1 cellular context compared by ENCODE assay signal in the genomic region with DNA sequence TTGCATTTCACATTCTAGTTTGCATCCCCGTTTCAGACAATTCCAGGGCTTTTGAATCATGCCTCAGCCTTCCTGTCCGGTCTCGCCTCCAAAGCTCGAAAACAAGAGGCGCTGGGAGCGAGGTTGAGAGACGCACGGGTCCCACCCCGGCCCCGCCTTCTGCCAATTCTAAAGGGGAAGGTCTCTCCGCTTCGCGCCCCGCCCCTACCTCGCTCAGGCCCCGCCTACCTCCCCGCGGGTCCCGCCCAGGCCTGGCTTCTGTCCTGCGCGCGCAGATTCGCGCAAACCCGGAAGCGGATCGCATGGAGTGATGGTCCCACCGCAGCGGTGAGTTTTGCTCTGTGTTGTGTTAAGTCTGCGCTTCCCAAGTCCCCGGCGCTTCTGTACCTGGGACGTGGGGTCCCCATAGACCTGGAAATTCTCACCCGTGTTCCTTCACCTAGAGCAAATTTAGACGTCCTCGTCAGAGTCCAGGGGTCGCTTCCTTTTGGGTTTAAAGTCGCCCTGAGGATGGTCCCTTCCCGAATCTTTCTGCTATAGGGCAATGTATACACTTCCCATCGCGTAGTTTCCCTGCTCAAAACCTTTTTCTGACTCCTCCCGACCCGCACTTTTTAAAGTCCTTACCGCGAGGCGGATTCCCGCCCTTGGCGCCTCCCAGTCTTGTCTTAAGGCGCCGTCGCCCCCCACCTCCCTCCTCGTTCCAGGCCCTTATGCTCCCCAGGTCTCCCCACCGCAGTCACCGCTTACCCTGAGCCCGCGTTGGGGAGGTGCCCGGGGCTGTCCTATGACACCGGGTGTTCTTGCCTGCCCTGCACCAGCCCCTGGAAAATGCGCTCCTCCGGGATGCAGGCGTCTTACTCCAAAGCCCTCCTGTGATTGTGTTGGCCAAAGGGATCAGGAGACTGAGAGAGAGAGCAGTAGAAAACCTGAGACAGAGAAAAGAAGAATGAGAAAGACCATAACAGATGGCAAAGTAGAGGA.
A peak's percentile ranks its signal among the peaks of the same experiment; 100 is the strongest.
TF ChIP-seq lines count a peak whose summit lies in the region.

ZNF845 (plus strand) TSS at position 284 of the 984 bp plus-strand sequence. CDS start 7,559 bp downstream, outside the sequence.

TF ChIP-seq in GM23338, 12 proteins besides CTCF, POLR2A, EP300 and RAD21 (continued from another document):
- TF ChIP-seq ETS1 (IDR thresholded peaks at IDR 0.05) (0 out of 2 replicates have a peak, but pooled peaks have one; percentile 16), CREB1 (CRISPR knock-in tag; IDR thresholded peaks at IDR 0.05; ENCODE audit: low read depth) (no peak), ZNF462 (CRISPR knock-in tag; IDR thresholded peaks at IDR 0.05) (no peak), EZH2 (IDR thresholded peaks at IDR 0.05; ENCODE audit: low read depth, unreplicated experiment) (no peak), ZNF114 (CRISPR knock-in tag; IDR thresholded peaks at IDR 0.05) (no peak)
